Comparison of ENCODE assay signal across 16 cellular contexts in genomic region chr14:55201219-55202096, GRCh38. TPM values are rescaled to one million over a fixed set of nuclear protein-coding genes. Genes with fewer than 3 reads are reported as not detected.
"Had no signal": no experiment of that assay in that cellular context is flagged by ENCODE, and none has a peak within 500 bp of the region (broad histone marks: within the 10 kb centered on the region; RNA-seq: fewer than 3 reads in every experiment).

No MANE protein-coding gene starts in this region.

- FAIRE-seq: colon, TTC549 had no signal

- H3K27me3 ChIP-seq: esophagus muscularis mucosa, hepatocyte, transverse colon had no signal

- H3K9me3 ChIP-seq: esophagus muscularis mucosa, transverse colon had no signal

- H3K27me3 Mint-ChIP-seq: activated B cell treated with CpG ODN at 0.5 μM for 24 hours had no signal

- H2AFZ ChIP-seq: hepatocyte had no signal

- H3K36me3 Mint-ChIP-seq: activated naive CD8-positive, alpha-beta T cell had no signal

- H3K36me3 ChIP-seq: esophagus muscularis mucosa, transverse colon had no signal

- H3K4me1 Mint-ChIP-seq: activated B cell treated with CpG ODN at 0.5 μM for 24 hours; naive thymus-derived CD8-positive, alpha-beta T cell had no signal

- H3K79me2 ChIP-seq: hepatocyte had no signal

- H3K4me3 Mint-ChIP-seq: activated B cell treated with CpG ODN at 0.5 μM for 24 hours; activated naive CD8-positive, alpha-beta T cell; naive thymus-derived CD8-positive, alpha-beta T cell had no signal

- ATAC-seq: naive thymus-derived CD8-positive, alpha-beta T cell had no signal

- H3K4me3 ChIP-seq: esophagus muscularis mucosa, hepatocyte had no signal

- H3K9me3 Mint-ChIP-seq: activated B cell treated with CpG ODN at 0.5 μM for 24 hours; naive thymus-derived CD8-positive, alpha-beta T cell had no signal

- DNase-seq: activated B cell treated with CpG ODN at 0.5 μM for 24 hours; activated CD4-positive, alpha-beta T cell treated with anti-CD3 and anti-CD28 coated beads for 48 hours; activated CD8-positive, alpha-beta memory T cell treated with anti-CD3 and anti-CD28 coated beads, Interleukin-2, amount 50 U/mL, for 48 hours; activated gamma-delta T cell treated with Interleukin-2 at 50 U/mL for 16 hours; amniotic stem cell; naive thymus-derived CD8-positive, alpha-beta T cell; nucleus accumbens; stimulated activated CD4-positive, alpha-beta T cell treated with anti-CD3 and anti-CD28 coated beads, Interleukin-4, amount 100 ng/mL, for 24 hours; stimulated activated naive CD4-positive, alpha-beta T cell; SW 1271; transverse colon had no signal

- H3K27ac Mint-ChIP-seq: activated B cell treated with CpG ODN at 0.5 μM for 24 hours; activated naive CD8-positive, alpha-beta T cell; naive thymus-derived CD8-positive, alpha-beta T cell had no signal

- H3K4me2 ChIP-seq: hepatocyte had no signal

- H3K27ac ChIP-seq: esophagus muscularis mucosa, hepatocyte had no signal

RNA-seq across cellular contexts. Expression of gene DLGAP5, which starts 10.1 kb away (rescaled TPM):
- total RNA-seq: naive thymus-derived CD8-positive, alpha-beta T cell had no signal
- polyA plus RNA-seq: naive thymus-derived CD8-positive, alpha-beta T cell had no signal
